Comparison of ENCODE assay signal across 23 cellular contexts in genomic region chr20:25619514-25619913, GRCh38. TPM values are rescaled to one million over a fixed set of nuclear protein-coding genes. Genes with fewer than 3 reads are reported as not detected.
DNase-seq lines count a peak whose midpoint lies in the region; ATAC-seq and TF ChIP-seq lines count a peak whose summit lies in the region.
"Had no signal": no experiment of that assay in that cellular context is flagged by ENCODE, and none has a peak within 500 bp of the region (broad histone marks: within the 10 kb centered on the region; RNA-seq: fewer than 3 reads in every experiment).

No MANE protein-coding gene starts in this region.

- H3K9me2 ChIP-seq in DOHH2 (replicated peaks; ENCODE audit: control insufficient read depth, low read length) = no peaks in the 10 kb centered on the region

- no peak overlapping the region for H2AFZ ChIP-seq in OCI-LY3 (ENCODE audit: low read depth, low read length)
- H2AFZ ChIP-seq: GM23248 had no signal

- peaks cover 33% of the 10 kb centered on the region for H3K4me1 Mint-ChIP-seq in activated CD4-positive, alpha-beta T cell treated with anti-CD3 and anti-CD28 coated beads, Interleukin-2, amount 10 ng/mL, durations not matched to agents 24 days and 14 days
- H3K4me1 Mint-ChIP-seq in memory B cell = peaks cover 19% of the 10 kb centered on the region

- H3K9me3 ChIP-seq in DOHH2 (ENCODE audit: control insufficient read depth, insufficient read depth, low read length) = no peaks in the 10 kb centered on the region
- H3K9me3 ChIP-seq in OCI-LY3 (ENCODE audit: insufficient read depth, low read length) = no peaks in the 10 kb centered on the region
- no peaks in the 10 kb centered on the region for H3K9me3 ChIP-seq in right atrium auricular region

- H3K27ac ChIP-seq in DOHH2 (ENCODE audit: low read depth, low read length) = no peak overlapping the region
- no peak overlapping the region for H3K27ac ChIP-seq in OCI-LY3 (ENCODE audit: low read length)
- no peak overlapping the region for H3K27ac ChIP-seq in right atrium auricular region
- H3K27ac ChIP-seq: GM23248, HL-60 had no signal

- no peak overlapping the region for H3K4me3 ChIP-seq in DOHH2 (ENCODE audit: low read length)
- no peak overlapping the region for H3K4me3 ChIP-seq in OCI-LY3 (ENCODE audit: low read length)
- H3K4me3 ChIP-seq in right atrium auricular region = no peak overlapping the region
- H3K4me3 ChIP-seq: GM23248 had no signal

- H3K27me3 Mint-ChIP-seq in activated CD4-positive, alpha-beta T cell treated with anti-CD3 and anti-CD28 coated beads, Interleukin-2, amount 10 ng/mL, durations not matched to agents 24 days and 14 days = no peaks in the 10 kb centered on the region
- H3K27me3 Mint-ChIP-seq in memory B cell = no peaks in the 10 kb centered on the region
- H3K27me3 Mint-ChIP-seq: CD4-positive, CD25-positive, alpha-beta regulatory T cell had no signal

- ATAC-seq in memory B cell (ENCODE audit: low read depth) (no peak), HG02973 (IDR thresholded peaks at IDR 0.05; ENCODE audit: unreplicated experiment) (no peak), HG02588 (IDR thresholded peaks at IDR 0.05; ENCODE audit: unreplicated experiment) (no peak)

- H3K9me3 Mint-ChIP-seq in activated CD4-positive, alpha-beta T cell treated with anti-CD3 and anti-CD28 coated beads, Interleukin-2, amount 10 ng/mL, durations not matched to agents 24 days and 14 days = no peaks in the 10 kb centered on the region
- no peaks in the 10 kb centered on the region for H3K9me3 Mint-ChIP-seq in memory B cell
- H3K9me3 Mint-ChIP-seq: CD4-positive, CD25-positive, alpha-beta regulatory T cell; CD8-positive, alpha-beta memory T cell; HFFc6 had no signal

- peaks cover 16% of the 10 kb centered on the region for H3K36me3 Mint-ChIP-seq in activated CD4-positive, alpha-beta T cell treated with anti-CD3 and anti-CD28 coated beads, Interleukin-2, amount 10 ng/mL, durations not matched to agents 24 days and 14 days (ENCODE audit: low read depth)
- peaks cover 6% of the 10 kb centered on the region for H3K36me3 Mint-ChIP-seq in memory B cell

- H3K4me1 ChIP-seq in DOHH2 (ENCODE audit: control insufficient read depth, low read length) = peaks cover 30% of the 10 kb centered on the region
- H3K4me1 ChIP-seq in OCI-LY3 (ENCODE audit: low read length) = peaks cover 18% of the 10 kb centered on the region
- peaks cover 0 to 18% of the 10 kb centered on the region in 2 donors for H3K4me1 ChIP-seq in right atrium auricular region

- peaks cover 55% of the 10 kb centered on the region for H3K36me3 ChIP-seq in DOHH2 (ENCODE audit: control insufficient read depth, low read length)
- H3K36me3 ChIP-seq in OCI-LY3 (replicated peaks; ENCODE audit: low read depth, low read length) = peaks cover 14% of the 10 kb centered on the region
- peaks cover 3% of the 10 kb centered on the region for H3K36me3 ChIP-seq in right atrium auricular region

- TF ChIP-seq CTCF in DOHH2 (IDR thresholded peaks at IDR 0.05; ENCODE audit: low read depth, low read length, poor library complexity, severe bottlenecking) (no peak), OCI-LY3 (IDR thresholded peaks at IDR 0.05; ENCODE audit: low read depth, low read length) (no peak), right atrium auricular region (IDR thresholded peaks at IDR 0.05) (no peak)

- H3K27me3 ChIP-seq in DOHH2 (ENCODE audit: control insufficient read depth, low read length) = no peaks in the 10 kb centered on the region
- H3K27me3 ChIP-seq in OCI-LY3 (ENCODE audit: low read depth, low read length) = no peaks in the 10 kb centered on the region
- no peaks in the 10 kb centered on the region for H3K27me3 ChIP-seq in right atrium auricular region

- H3K27ac Mint-ChIP-seq in activated CD4-positive, alpha-beta T cell treated with anti-CD3 and anti-CD28 coated beads, Interleukin-2, amount 10 ng/mL, durations not matched to agents 24 days and 14 days = peak overlapping the region; percentile 12
- H3K27ac Mint-ChIP-seq in memory B cell = no peak overlapping the region
- H3K27ac Mint-ChIP-seq: CD4-positive, CD25-positive, alpha-beta regulatory T cell; HFFc6 had no signal

- peak overlapping the region; percentile 13; the same call in 1 of the 2 replicates for H3K4me2 ChIP-seq in DOHH2 (ENCODE audit: low read length)
- H3K4me2 ChIP-seq in OCI-LY3 (ENCODE audit: low read length) = peak overlapping the region; percentile 23; the same call in 1 of the 2 replicates

- H3K79me2 ChIP-seq in DOHH2 (ENCODE audit: control insufficient read depth, low read length) (peaks cover 96% of the 10 kb centered on the region), OCI-LY3 (ENCODE audit: low read length) (peaks cover 59% of the 10 kb centered on the region)

- DNase-seq in activated CD4-positive, alpha-beta T cell treated with anti-CD3 and anti-CD28 coated beads, Interleukin-2, amount 10 ng/mL, durations not matched to agents 24 days and 14 days = no peak
- DNase-seq in activated CD4-positive, alpha-beta T cell treated with anti-CD3 and anti-CD28 coated beads for 4 hours = no peak
- DNase-seq in memory B cell (ENCODE audit: low spot score in 2 of 2) = no peak
- DNase-seq in right atrium auricular region (ENCODE audit: low spot score) = no peak
- DNase-seq: 8988T; C1 segment of cervical spinal cord; CD4-positive, CD25-positive, alpha-beta regulatory T cell; CD8-positive, alpha-beta memory T cell; COR-L47; DMS 273 treated with DMSO at 0.1 percent for 48 hours; DMS53; GDM1; GM23248; HCEC 1CT; HFFc6; IMR-90; KG1 had no signal

- H4K20me1 ChIP-seq in DOHH2 (ENCODE audit: control insufficient read depth, insufficient read depth, low read depth, low read length) (peaks cover 4% of the 10 kb centered on the region; the same call in 1 of the 2 replicates), OCI-LY3 (ENCODE audit: insufficient read depth, low read length) (peaks cover 5% of the 10 kb centered on the region; the same call in 1 of the 2 replicates)

- H3F3A ChIP-seq in DOHH2 (ENCODE audit: control insufficient read depth, insufficient read depth) = no peaks in the 10 kb centered on the region

- intact Hi-C loops in activated CD4-positive, alpha-beta T cell treated with anti-CD3 and anti-CD28 coated beads, Interleukin-2, amount 10 ng/mL, durations not matched to agents 24 days and 14 days (cut with micrococcal nuclease) = no loop called here

- no peak overlapping the region for H3K9ac ChIP-seq in OCI-LY3 (ENCODE audit: low read length)
- H3K9ac ChIP-seq: GM23248 had no signal

- H3K4me3 Mint-ChIP-seq in activated CD4-positive, alpha-beta T cell treated with anti-CD3 and anti-CD28 coated beads, Interleukin-2, amount 10 ng/mL, durations not matched to agents 24 days and 14 days = no peak overlapping the region
- peak overlapping the region; percentile 8 for H3K4me3 Mint-ChIP-seq in memory B cell
- H3K4me3 Mint-ChIP-seq: HFFc6 had no signal

RNA-seq across cellular contexts. Expression of gene NANP, which starts 4.3 kb away (rescaled TPM):
- 10.0 TPM in 2 replicates for total RNA-seq in activated CD4-positive, alpha-beta T cell treated with anti-CD3 and anti-CD28 coated beads, Interleukin-2, amount 10 ng/mL, durations not matched to agents 24 days and 14 days
- total RNA-seq in right atrium auricular region = 1 to 10 TPM; 4.1 to 5.1 TPM

RNA-seq across cellular contexts. Expression of gene NINL, which starts 34.2 kb away (rescaled TPM):
- total RNA-seq in activated CD4-positive, alpha-beta T cell treated with anti-CD3 and anti-CD28 coated beads, Interleukin-2, amount 10 ng/mL, durations not matched to agents 24 days and 14 days = 3.0 and 3.5 TPM in 2 replicates
- 1 to 10 TPM; 3.7 to 4.8 TPM for total RNA-seq in right atrium auricular region
- total RNA-seq: HT1080 had no signal
